In the genomic region with DNA sequence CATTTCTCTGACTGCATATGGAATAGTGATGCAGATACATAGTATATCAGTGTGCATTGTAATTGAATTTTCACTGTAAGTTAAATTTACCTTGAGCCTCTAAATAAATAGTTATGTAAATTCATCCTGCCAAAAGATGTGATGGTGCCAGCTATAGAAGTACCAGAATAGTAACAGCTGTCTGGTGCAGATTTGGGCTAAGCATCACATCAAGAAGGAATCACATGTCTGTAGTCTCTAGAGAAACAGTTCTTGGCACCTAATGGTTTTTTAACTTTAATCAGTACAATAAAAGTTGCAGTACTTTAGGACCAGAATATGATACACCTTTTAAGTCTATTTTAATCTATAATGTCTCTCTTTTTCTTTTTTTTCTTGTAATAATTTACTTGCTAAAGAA, we compare ENCODE assay signal across 19 cellular contexts.
"Had no signal": no experiment of that assay in that cellular context is flagged by ENCODE, and none has a peak within 500 bp of the region (broad histone marks: within the 10 kb centered on the region; RNA-seq: fewer than 3 reads in every experiment).

No MANE protein-coding gene starts in this region.

- H3K4me3 ChIP-seq: esophagus muscularis mucosa, right lobe of liver, spleen, stomach had no signal

- H3K27ac Mint-ChIP-seq: activated CD8-positive, alpha-beta T cell treated with anti-CD3 and anti-CD28 coated beads for 36 hours; activated naive CD8-positive, alpha-beta T cell; progenitor cell of endocrine pancreas; T-helper 1 cell treated with Interleukin-12 subunit alpha and Interleukin-12 subunit beta and Interleukin-4 antibody, amounts not matched to agents 30 μg/mL and 1 μg/mL, for 36 hours; WTC11 had no signal

- H3K4me3 Mint-ChIP-seq: activated CD8-positive, alpha-beta T cell treated with anti-CD3 and anti-CD28 coated beads for 36 hours; activated naive CD8-positive, alpha-beta T cell; natural killer cell; T-helper 1 cell treated with Interleukin-12 subunit alpha and Interleukin-12 subunit beta and Interleukin-4 antibody, amounts not matched to agents 30 μg/mL and 1 μg/mL, for 36 hours; WTC11 had no signal

- ATAC-seq: activated CD8-positive, alpha-beta T cell treated with anti-CD3 and anti-CD28 coated beads for 36 hours; left lobe of liver; natural killer cell; WTC11 had no signal

- H3K4me1 Mint-ChIP-seq: WTC11 had no signal

- H3K9me3 Mint-ChIP-seq: natural killer cell; T-helper 1 cell treated with Interleukin-12 subunit alpha and Interleukin-12 subunit beta and Interleukin-4 antibody, amounts not matched to agents 30 μg/mL and 1 μg/mL, for 36 hours had no signal

- DNase-seq: activated CD4-positive, alpha-beta T cell treated with anti-CD3 and anti-CD28 coated beads for 4 hours; activated CD8-positive, alpha-beta memory T cell treated with anti-CD3 and anti-CD28 coated beads, Interleukin-2, amount 50 U/mL, for 4 hours; activated CD8-positive, alpha-beta T cell treated with anti-CD3 and anti-CD28 coated beads for 36 hours; activated effector memory CD4-positive, alpha-beta T cell treated with anti-CD3 and anti-CD28 coated beads, Interleukin-2, amount 50 U/mL, for 16 hours; activated T-cell treated with anti-CD3 and anti-CD28 coated beads, Interleukin-2, amount 50 U/mL, for 48 hours; amniotic stem cell; caudate nucleus; foreskin melanocyte; natural killer cell; right lobe of liver; spleen; stomach had no signal

- H3K27me3 ChIP-seq: esophagus muscularis mucosa, right lobe of liver, spleen, stomach had no signal

- H3K27ac ChIP-seq: esophagus muscularis mucosa, spleen, stomach had no signal

- H3K9me3 ChIP-seq: esophagus muscularis mucosa, right lobe of liver, spleen, stomach had no signal

- H3K27me3 Mint-ChIP-seq: activated CD8-positive, alpha-beta T cell treated with anti-CD3 and anti-CD28 coated beads for 36 hours; activated naive CD8-positive, alpha-beta T cell; progenitor cell of endocrine pancreas had no signal

- FAIRE-seq: colon had no signal
